Comparison of ENCODE assay signal across 27 cellular contexts in genomic region chr11:121714356-121714755, GRCh38.
"Had no signal": no experiment of that assay in that cellular context is flagged by ENCODE, and none has a peak within 500 bp of the region (broad histone marks: within the 10 kb centered on the region; RNA-seq: fewer than 3 reads in every experiment).

No MANE protein-coding gene starts in this region.

- H3K27me3 ChIP-seq: adrenal gland, ascending aorta, breast epithelium, hepatocyte, ovary, upper lobe of left lung had no signal

- H3K36me3 ChIP-seq: adrenal gland, ascending aorta, breast epithelium, left ventricle myocardium inferior, ovary, upper lobe of left lung had no signal

- H2AFZ ChIP-seq: hepatocyte had no signal

- H3K36me3 Mint-ChIP-seq: activated naive CD4-positive, alpha-beta T cell treated with anti-CD3 and anti-CD28 coated beads, Interleukin-2, amount 50 U/mL, for 72 hours; mesothelial cell of epicardium; natural killer cell; WTC11 had no signal

- H3K4me2 ChIP-seq: hepatocyte had no signal

- H3K27ac ChIP-seq: adrenal gland, ascending aorta, breast epithelium, hepatocyte, left ventricle myocardium inferior, ovary, psoas muscle, upper lobe of left lung had no signal

- H3K4me1 ChIP-seq: adrenal gland, ascending aorta, breast epithelium, left ventricle myocardium inferior, psoas muscle, upper lobe of left lung had no signal

- H3K4me1 Mint-ChIP-seq: activated T-helper 17 cell treated with anti-CD3 and anti-CD28 coated beads, Interleukin-2, amount 50 U/mL, for 72 hours; central memory CD8-positive, alpha-beta T cell; immature natural killer cell; natural killer cell; WTC11 had no signal

- H3K4me3 ChIP-seq: adrenal gland, ascending aorta, breast epithelium, hepatocyte, left ventricle myocardium inferior, ovary, psoas muscle, upper lobe of left lung had no signal

- ATAC-seq: activated naive CD4-positive, alpha-beta T cell treated with anti-CD3 and anti-CD28 coated beads, Interleukin-2, amount 50 U/mL, for 72 hours; activated T-helper 17 cell treated with anti-CD3 and anti-CD28 coated beads, Interleukin-2, amount 50 U/mL, for 72 hours; natural killer cell; psoas muscle; right cardiac atrium; stimulated activated naive CD8-positive, alpha-beta T cell treated with anti-CD3 and anti-CD28 coated beads, Interleukin-15, Interleukin-2, amounts not matched to agents 100 U/mL and 50 U/mL, for 24 hours; WTC11 had no signal

- DNase-seq: activated CD4-positive, alpha-beta T cell treated with anti-CD3 and anti-CD28 coated beads, Interleukin-2, amount 50 U/mL, for 4 hours; activated CD8-positive, alpha-beta memory T cell treated with anti-CD3 and anti-CD28 coated beads for 24 hours; activated CD8-positive, alpha-beta memory T cell treated with anti-CD3 and anti-CD28 coated beads, Interleukin-2, amount 50 U/mL, for 4 hours; activated T-cell treated with anti-CD3 and anti-CD28 coated beads, Interleukin-2, amount 50 U/mL, for 24 hours; adrenal gland; effector memory CD4-positive, alpha-beta T cell; glutamatergic neuron; immature natural killer cell; kidney glomerular epithelial cell; left ventricle myocardium inferior; natural killer cell; ovary; psoas muscle; right cardiac atrium; stimulated activated CD4-positive, alpha-beta T cell treated with anti-CD3 and anti-CD28 coated beads, Interleukin-12 subunit alpha, Interleukin-12 subunit beta, amount 100 ng/mL, for 4 hours; stimulated activated CD4-positive, alpha-beta T cell treated with anti-CD3 and anti-CD28 coated beads, Interleukin-4, amount 100 ng/mL, for 4 hours; stimulated activated naive CD8-positive, alpha-beta T cell treated with anti-CD3 and anti-CD28 coated beads, Interleukin-15, Interleukin-2, amounts not matched to agents 100 U/mL and 50 U/mL, for 24 hours; T-helper 9 cell; upper lobe of left lung had no signal

- H3K27ac Mint-ChIP-seq: activated naive CD4-positive, alpha-beta T cell treated with anti-CD3 and anti-CD28 coated beads, Interleukin-2, amount 50 U/mL, for 72 hours; activated T-cell treated with anti-CD3 and anti-CD28 coated beads, Interleukin-2, amount 50 U/mL, for 24 hours; activated T-helper 17 cell treated with anti-CD3 and anti-CD28 coated beads, Interleukin-2, amount 50 U/mL, for 72 hours; immature natural killer cell; mesothelial cell of epicardium; natural killer cell; WTC11 had no signal

- H3K9me3 Mint-ChIP-seq: activated naive CD4-positive, alpha-beta T cell treated with anti-CD3 and anti-CD28 coated beads, Interleukin-2, amount 50 U/mL, for 72 hours; activated T-cell treated with anti-CD3 and anti-CD28 coated beads, Interleukin-2, amount 50 U/mL, for 24 hours; activated T-helper 17 cell treated with anti-CD3 and anti-CD28 coated beads, Interleukin-2, amount 50 U/mL, for 72 hours; central memory CD8-positive, alpha-beta T cell had no signal

- H3K9me3 ChIP-seq: adrenal gland, ascending aorta, breast epithelium, left ventricle myocardium inferior, ovary, psoas muscle, upper lobe of left lung had no signal

- H3K4me3 Mint-ChIP-seq: activated T-cell treated with anti-CD3 and anti-CD28 coated beads, Interleukin-2, amount 50 U/mL, for 24 hours; activated T-helper 17 cell treated with anti-CD3 and anti-CD28 coated beads, Interleukin-2, amount 50 U/mL, for 72 hours; central memory CD8-positive, alpha-beta T cell; immature natural killer cell; mesothelial cell of epicardium; natural killer cell; WTC11 had no signal

- H3K79me2 ChIP-seq: hepatocyte had no signal
